9 cellular contexts compared by ENCODE assay signal in the genomic region with DNA sequence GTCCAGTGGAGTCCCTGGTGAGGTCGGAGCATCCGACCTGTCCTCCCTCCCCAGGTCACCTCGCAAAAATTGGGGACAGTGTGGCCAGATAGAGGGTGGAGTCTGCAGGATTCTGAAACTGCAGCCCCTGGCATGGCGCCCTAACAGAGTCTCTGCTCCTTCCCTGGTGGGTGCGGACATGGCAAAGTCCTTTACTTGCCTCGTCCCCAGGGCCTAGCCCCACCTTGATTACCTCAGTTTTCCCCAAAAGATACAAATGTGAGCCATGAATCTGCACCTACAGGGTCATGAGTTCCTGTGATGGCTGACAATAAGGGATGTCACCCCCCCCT. TPM values are rescaled to one million over a fixed set of nuclear protein-coding genes. Genes with fewer than 3 reads are reported as not detected.
DNase-seq lines count a peak whose midpoint lies in the region; ATAC-seq and TF ChIP-seq lines count a peak whose summit lies in the region.
"Had no signal": no experiment of that assay in that cellular context is flagged by ENCODE, and none has a peak within 500 bp of the region (broad histone marks: within the 10 kb centered on the region; RNA-seq: fewer than 3 reads in every experiment).

No MANE protein-coding gene starts in this region.

- peak overlapping the region; percentile 81 for H3K4me2 ChIP-seq in PC-3 (ENCODE audit: low read length)

- CTCF ChIA-PET in Caco-2 (lab: Charles Lee): interaction anchor here (0.6 to 1.7 kb wide), 25 partner anchors 8 to 1735 kb away, joined by 3 to 25 read pairs (median 4); no protein-coding TSS in a partner anchor
- CTCF ChIA-PET in PC-3 (lab: Charles Lee): interaction anchor here (0.6 to 0.8 kb wide), 7 partner anchors 10 to 1724 kb away, joined by 3 to 5 read pairs (median 3); no protein-coding TSS in a partner anchor

- intact Hi-C loops in Caco-2 (cut with micrococcal nuclease; ENCODE audit: unreplicated experiment) (loop anchor here (1.0 kb wide), 1 partner anchor 36 kb away; no protein-coding TSS in a partner anchor), PC-3 (cut with micrococcal nuclease) (no loop called here)

- H3K27me3 ChIP-seq in Caco-2 (replicated peaks; ENCODE audit: control insufficient read depth, insufficient read depth, low read length) (no peaks in the 10 kb centered on the region), PC-3 (ENCODE audit: low read length) (no peaks in the 10 kb centered on the region)

- no peaks in the 10 kb centered on the region for H3K27me3 Mint-ChIP-seq in Caco-2 (ENCODE audit: insufficient read depth, unreplicated experiment)

- no peaks in the 10 kb centered on the region for H4K20me1 ChIP-seq in PC-3 (ENCODE audit: low read length)

- POLR2A ChIA-PET in Caco-2 (lab: Charles Lee): interaction anchor here (0.6 to 0.8 kb wide), 5 partner anchors 13 to 1217 kb away, joined by 3 to 6 read pairs (median 3); a partner anchor contains a TSS
- POLR2A ChIA-PET in PC-3 (lab: Charles Lee; ENCODE audit: unreplicated experiment): interaction anchor here (1.0 kb wide), 1 partner anchor 55 kb away, joined by 5 read pairs; no protein-coding TSS in a partner anchor

- H3F3A ChIP-seq in PC-3 (ENCODE audit: low read length, unreplicated experiment): no peaks in the 10 kb centered on the region

- H2AFZ ChIP-seq in PC-3 (ENCODE audit: low read length): peak overlapping the region; percentile 94

- H3K4me3 Mint-ChIP-seq in Caco-2 (ENCODE audit: unreplicated experiment): peak overlapping the region; percentile 81
- H3K4me3 Mint-ChIP-seq in stimulated activated effector memory CD8-positive, alpha-beta T cell treated with anti-CD3 and anti-CD28 coated beads, Interleukin-12 subunit alpha, Interleukin-12 subunit beta, amount 100 ng/mL, for 72 hours: peak overlapping the region; percentile 79

- no TSS peak for BruUV-seq in Caco-2 (replicated peaks; lab: Mats Ljungman, UMichigan)
- no TSS peak for BruUV-seq in PC-3 (replicated peaks; lab: Mats Ljungman, UMichigan)

- no peak overlapping the region for H3K27ac ChIP-seq in PC-3 (ENCODE audit: low read length)

- peaks cover 4% of the 10 kb centered on the region for H3K36me3 Mint-ChIP-seq in Caco-2 (ENCODE audit: insufficient read depth, unreplicated experiment)
- no peaks in the 10 kb centered on the region for H3K36me3 Mint-ChIP-seq in stimulated activated effector memory CD8-positive, alpha-beta T cell treated with anti-CD3 and anti-CD28 coated beads, Interleukin-12 subunit alpha, Interleukin-12 subunit beta, amount 100 ng/mL, for 72 hours

- no peak for DNase-seq in Caco-2
- no peak for DNase-seq in PC-3
- DNase-seq in fibroblast of mammary gland (ENCODE audit: low read depth): no peak
- no peak for DNase-seq in stimulated activated effector memory CD8-positive, alpha-beta T cell treated with anti-CD3 and anti-CD28 coated beads, Interleukin-12 subunit alpha, Interleukin-12 subunit beta, amount 100 ng/mL, for 72 hours (ENCODE audit: low spot score in 2 of 2)
- DNase-seq in GM19238 (ENCODE audit: insufficient read length, low spot score): no peak
- DNase-seq in GF-D8 (lab: John Stamatoyannopoulos, UW): no peak
- no peak for DNase-seq in HK-2 (ENCODE audit: unreplicated experiment)

- ATAC-seq in GM21825 (IDR thresholded peaks at IDR 0.05; ENCODE audit: unreplicated experiment) (peak; percentile 25), PC-3 (no peak; the same call in 1 of the 2 replicates)
- peak; percentile 57 for ATAC-seq in stimulated activated effector memory CD8-positive, alpha-beta T cell treated with anti-CD3 and anti-CD28 coated beads, Interleukin-12 subunit alpha, Interleukin-12 subunit beta, amount 100 ng/mL, for 72 hours

- H3K4me1 Mint-ChIP-seq in Caco-2 (ENCODE audit: low read depth, unreplicated experiment): no peaks in the 10 kb centered on the region
- H3K4me1 Mint-ChIP-seq in stimulated activated effector memory CD8-positive, alpha-beta T cell treated with anti-CD3 and anti-CD28 coated beads, Interleukin-12 subunit alpha, Interleukin-12 subunit beta, amount 100 ng/mL, for 72 hours: peaks cover 11% of the 10 kb centered on the region

- H3K9ac ChIP-seq in PC-3 (ENCODE audit: low read length): no peak overlapping the region

- no peaks in the 10 kb centered on the region for H3K9me3 Mint-ChIP-seq in Caco-2 (ENCODE audit: unreplicated experiment)
- no peaks in the 10 kb centered on the region for H3K9me3 Mint-ChIP-seq in stimulated activated effector memory CD8-positive, alpha-beta T cell treated with anti-CD3 and anti-CD28 coated beads, Interleukin-12 subunit alpha, Interleukin-12 subunit beta, amount 100 ng/mL, for 72 hours

- H3K4me1 ChIP-seq in Caco-2 (peaks cover 11% of the 10 kb centered on the region; the same call in 1 of the 2 replicates), PC-3 (ENCODE audit: insufficient read depth, low read length) (no peaks in the 10 kb centered on the region)

- H3K9me2 ChIP-seq in PC-3 (replicated peaks; ENCODE audit: low read length): no peaks in the 10 kb centered on the region

- TF ChIP-seq CTCF in Caco-2 (IDR thresholded peaks at IDR 0.05; ENCODE audit: insufficient read depth in 1 of 2, low read depth in 1 of 2, low read length in 1 of 2, severe bottlenecking in 1 of 2, unreplicated experiment in 1 of 2): no peak
- no peak for TF ChIP-seq CTCF in PC-3 (conservative IDR thresholded peaks at IDR 0.05; ENCODE audit: low read depth, low read length)
- TF ChIP-seq CTCF in fibroblast of mammary gland (conservative IDR thresholded peaks at IDR 0.05; ENCODE audit: control insufficient read depth, insufficient read depth, low read depth, low read length): no peak

- H3K9me3 ChIP-seq in Caco-2 (no peaks in the 10 kb centered on the region), PC-3 (ENCODE audit: low read length) (no peaks in the 10 kb centered on the region)

- peak overlapping the region; percentile 86 for H3K27ac Mint-ChIP-seq in Caco-2 (ENCODE audit: unreplicated experiment)
- peak overlapping the region; percentile 95 for H3K27ac Mint-ChIP-seq in stimulated activated effector memory CD8-positive, alpha-beta T cell treated with anti-CD3 and anti-CD28 coated beads, Interleukin-12 subunit alpha, Interleukin-12 subunit beta, amount 100 ng/mL, for 72 hours

- H3K36me3 ChIP-seq in Caco-2 (ENCODE audit: control insufficient read depth, insufficient read depth, low read length): no peaks in the 10 kb centered on the region
- no peaks in the 10 kb centered on the region for H3K36me3 ChIP-seq in PC-3 (ENCODE audit: low read depth, low read length)

- H3K4me3 ChIP-seq in Caco-2 (ENCODE audit: low read depth, low read length): peak overlapping the region; percentile 67
- H3K4me3 ChIP-seq in PC-3 (ENCODE audit: low read length): peak overlapping the region; percentile 68
- H3K4me3 ChIP-seq in fibroblast of mammary gland (ENCODE audit: control insufficient read depth, low read depth, low read length): peak overlapping the region; percentile 54

- no peaks in the 10 kb centered on the region for H3K79me2 ChIP-seq in PC-3 (ENCODE audit: low read length)

RNA-seq across cellular contexts. Expression of a gene that starts 47.7 kb away (rescaled TPM):
- total RNA-seq in Caco-2 (2022): not detected in 2 replicates
- not detected in 2 replicates for total RNA-seq in PC-3 (2014; rRNA removed)
- total RNA-seq: RPMI7951 had no signal

RNA-seq across cellular contexts. Expression of a gene that starts 55.5 kb away (rescaled TPM):
- total RNA-seq in Caco-2 (2022) (156 and 177 TPM in 2 replicates), PC-3 (2014; rRNA removed) (85.4 and 101 TPM in 2 replicates)
